Comparison of ENCODE assay signal across 1 cellular context in genomic region chr1:41880951-41881885, GRCh38.
TF ChIP-seq lines count a peak whose summit lies in the region.

No MANE protein-coding gene starts in this region.

TF ChIP-seq in K562, 482 proteins besides CTCF, POLR2A, EP300 and RAD21 (continued from another document and continues in another):
- no peak for TF ChIP-seq FOXO4 (CRISPR knock-in tag; IDR thresholded peaks at IDR 0.05)
- TF ChIP-seq ZNF24 (IDR thresholded peaks at IDR 0.05), result no peak
- no peak for TF ChIP-seq CREBBP (IDR thresholded peaks at IDR 0.05; ENCODE audit: low read depth, low read length)
- TF ChIP-seq MCM7 (IDR thresholded peaks at IDR 0.05), result no peak
- no peak for TF ChIP-seq RAD51 (IDR thresholded peaks at IDR 0.05; ENCODE audit: borderline replicate concordance, low read depth)
- TF ChIP-seq TEAD1 (CRISPR knock-in tag; IDR thresholded peaks at IDR 0.05), result no peak
- TF ChIP-seq SMARCE1 (IDR thresholded peaks at IDR 0.05), result no peak
- TF ChIP-seq ZNF224 (CRISPR knock-in tag; IDR thresholded peaks at IDR 0.05), result no peak
- no peak for TF ChIP-seq FOXP1 (CRISPR knock-in tag; IDR thresholded peaks at IDR 0.05)
- no peak for TF ChIP-seq ZFP30 (CRISPR knock-in tag; IDR thresholded peaks at IDR 0.05; ENCODE audit: borderline replicate concordance)
- no peak for TF ChIP-seq MBD2 (IDR thresholded peaks at IDR 0.05; ENCODE audit: borderline replicate concordance, low read depth)
- peak; percentile 90 for TF ChIP-seq ZNF316 (IDR thresholded peaks at IDR 0.05)
- no peak for TF ChIP-seq ZNF589 (CRISPR knock-in tag; IDR thresholded peaks at IDR 0.05; ENCODE audit: low read depth)
- TF ChIP-seq FOXA1 (IDR thresholded peaks at IDR 0.05; ENCODE audit: borderline replicate concordance), result no peak
- TF ChIP-seq TRIM28 (IDR thresholded peaks at IDR 0.05), result no peak
- TF ChIP-seq HMG20B (CRISPR knock-in tag; IDR thresholded peaks at IDR 0.05), result no peak
- no peak for TF ChIP-seq TCFL5 (CRISPR knock-in tag; conservative IDR thresholded peaks at IDR 0.05)
- no peak for TF ChIP-seq MCM5 (IDR thresholded peaks at IDR 0.05; ENCODE audit: low read depth)
- no peak for TF ChIP-seq RBM39 (optimal IDR thresholded peaks at IDR 0.05; ENCODE audit: low read depth, low read length)
- no peak for TF ChIP-seq ELK3 (CRISPR knock-in tag; IDR thresholded peaks at IDR 0.05)
- no peak for TF ChIP-seq NCOA6 (IDR thresholded peaks at IDR 0.05)
- no peak for TF ChIP-seq HNRNPK (IDR thresholded peaks at IDR 0.05; ENCODE audit: low read depth, low read length, poor library complexity, severe bottlenecking)
- TF ChIP-seq ZNF644 (tag; IDR thresholded peaks at IDR 0.05; ENCODE audit: low read depth), result no peak
- no peak for TF ChIP-seq ZBTB40 (IDR thresholded peaks at IDR 0.05)
- no peak for TF ChIP-seq ZBTB40 (CRISPR knock-in tag; IDR thresholded peaks at IDR 0.05)
- no peak for TF ChIP-seq USF2 (CRISPR knock-in tag; IDR thresholded peaks at IDR 0.05)
- no peak for TF ChIP-seq ZNF398 (CRISPR knock-in tag; IDR thresholded peaks at IDR 0.05)
- no peak for TF ChIP-seq FOS (IDR thresholded peaks at IDR 0.05; ENCODE audit: extremely low read depth, insufficient read length)
- no peak for TF ChIP-seq HDGF (IDR thresholded peaks at IDR 0.05)
- TF ChIP-seq TFAM (CRISPR knock-in tag; conservative IDR thresholded peaks at IDR 0.05), result no peak
- TF ChIP-seq ZNF436 (CRISPR knock-in tag; IDR thresholded peaks at IDR 0.05), result no peak
- TF ChIP-seq SMAD4 (CRISPR knock-in tag; conservative IDR thresholded peaks at IDR 0.05), result no peak
- TF ChIP-seq CBX5 (IDR thresholded peaks at IDR 0.05; ENCODE audit: borderline replicate concordance, low read depth), result no peak
- TF ChIP-seq FOXK2 (conservative IDR thresholded peaks at IDR 0.05 in 1 of 2, IDR thresholded peaks at IDR 0.05 in 1 of 2; ENCODE audit: low read depth in 2 of 2), result no peak
- TF ChIP-seq PBX2 (CRISPR knock-in tag; IDR thresholded peaks at IDR 0.05; ENCODE audit: low read depth), result no peak
- peak; percentile 52; the same call in 1 of the 2 replicates for TF ChIP-seq PBX2 (tag; conservative IDR thresholded peaks at IDR 0.05; ENCODE audit: low read depth)
- TF ChIP-seq E4F1 (CRISPR knock-in tag; IDR thresholded peaks at IDR 0.05; ENCODE audit: borderline replicate concordance), result no peak
- TF ChIP-seq MAFG (tag; conservative IDR thresholded peaks at IDR 0.05), result 0 out of 2 replicates have a peak, but pooled peaks have one; percentile 43
- TF ChIP-seq HINFP (tag; conservative IDR thresholded peaks at IDR 0.05; ENCODE audit: low read depth), result no peak
- TF ChIP-seq HMBOX1 (IDR thresholded peaks at IDR 0.05), result no peak
- no peak for TF ChIP-seq DNMT1 (IDR thresholded peaks at IDR 0.05)
- no peak for TF ChIP-seq RNF2 (IDR thresholded peaks at IDR 0.05)
- peak; percentile 72 for TF ChIP-seq C11orf30 (IDR thresholded peaks at IDR 0.05; ENCODE audit: low read depth)
- no peak for TF ChIP-seq SRF (CRISPR knock-in tag; IDR thresholded peaks at IDR 0.05)
- no peak for TF ChIP-seq CREM (IDR thresholded peaks at IDR 0.05; ENCODE audit: low read depth)
